Comparison of ENCODE assay signal across 7 cellular contexts in genomic region chr2:157302492-157303099, GRCh38. TPM values are rescaled to one million over a fixed set of nuclear protein-coding genes. Genes with fewer than 3 reads are reported as not detected.
DNase-seq lines count a peak whose midpoint lies in the region; ATAC-seq and TF ChIP-seq lines count a peak whose summit lies in the region.

No MANE protein-coding gene starts in this region.

- H3K27ac Mint-ChIP-seq in activated naive CD4-positive, alpha-beta T cell treated with anti-CD3 and anti-CD28 coated beads, Interleukin-2, amount 50 U/mL, for 72 hours = no peak overlapping the region

- H3K36me3 Mint-ChIP-seq in activated naive CD4-positive, alpha-beta T cell treated with anti-CD3 and anti-CD28 coated beads, Interleukin-2, amount 50 U/mL, for 72 hours = no peaks in the 10 kb centered on the region

- WGBS in heart right ventricle, 2 donors = 36 to 37% methylated on average over 9 of the region's 9 CpGs

- no peak overlapping the region for H3K4me3 ChIP-seq in heart right ventricle
- no peak overlapping the region for H3K4me3 ChIP-seq in retinal pigment epithelial cell (ENCODE audit: low read length)

- H3K4me1 ChIP-seq in heart right ventricle = peaks cover 0 to 4% (median 0%) of the 10 kb centered on the region in 9 donors

- H3K27ac ChIP-seq in heart right ventricle = no peak overlapping the region

- DNase-seq in ELF-1 (ENCODE audit: low read depth, low spot score) = peak; percentile 35
- peak; percentile 31 for DNase-seq in NCI-H526 treated with DMSO at 0.1 percent for 48 hours (lab: John Stamatoyannopoulos, UW)
- peak in 1 of 2 donors; percentile 27 for DNase-seq in activated naive CD4-positive, alpha-beta T cell treated with anti-CD3 and anti-CD28 coated beads, Interleukin-2, amount 50 U/mL, for 72 hours (ENCODE audit: low spot score in 2 of 2)
- DNase-seq in heart right ventricle = peak in 1 of 2 donors; percentile 8
- no peak for DNase-seq in retinal pigment epithelial cell (ENCODE audit: low read depth)

- peak; percentile 71 for ATAC-seq in GM19397 (IDR thresholded peaks at IDR 0.05; ENCODE audit: unreplicated experiment)
- peak; percentile 80 for ATAC-seq in HG03432 (IDR thresholded peaks at IDR 0.05; ENCODE audit: unreplicated experiment)
- peak; percentile 63 to 70 for ATAC-seq in activated naive CD4-positive, alpha-beta T cell treated with anti-CD3 and anti-CD28 coated beads, Interleukin-2, amount 50 U/mL, for 72 hours
- ATAC-seq in heart right ventricle = peak in 4 of 8 donors; percentile 53 to 78 (median 62)

- no peaks in the 10 kb centered on the region for H3K36me3 ChIP-seq in heart right ventricle

- no peaks in the 10 kb centered on the region for H3K9me3 ChIP-seq in heart right ventricle

- peaks cover 0 to 18% (median 9%) of the 10 kb centered on the region in 7 donors for H3K27me3 ChIP-seq in heart right ventricle

- TF ChIP-seq CTCF in heart right ventricle (IDR thresholded peaks at IDR 0.05) (peak; percentile 56 to 85 (median 79)), retinal pigment epithelial cell (conservative IDR thresholded peaks at IDR 0.05; ENCODE audit: low read depth, low read length) (peak; percentile 64)

- no peaks in the 10 kb centered on the region for H3K9me3 Mint-ChIP-seq in activated naive CD4-positive, alpha-beta T cell treated with anti-CD3 and anti-CD28 coated beads, Interleukin-2, amount 50 U/mL, for 72 hours

- intact Hi-C loops in heart right ventricle (cut with DNase I) = loop anchor here in 8 of 10 donors (5.0 to 10.0 kb wide), 5 partner anchors 192 to 712 kb away; no protein-coding TSS in a partner anchor

RNA-seq across cellular contexts. Expression of gene ERMN, which starts 23.0 kb away (rescaled TPM):
- 1 to 10 TPM; 1.6 to 2.7 TPM for total RNA-seq in activated naive CD4-positive, alpha-beta T cell treated with anti-CD3 and anti-CD28 coated beads, Interleukin-2, amount 50 U/mL, for 72 hours
- total RNA-seq in heart right ventricle = under 1 TPM in 1 of 10 donors, not detected in 9; 0.07 TPM
- under 1 TPM in 1 of 2 donors, not detected in 1; 0.09 TPM for polyA plus RNA-seq in heart right ventricle

RNA-seq across cellular contexts. Expression of gene GALNT5, which starts 45.1 kb away (rescaled TPM):
- total RNA-seq in activated naive CD4-positive, alpha-beta T cell treated with anti-CD3 and anti-CD28 coated beads, Interleukin-2, amount 50 U/mL, for 72 hours = under 1 TPM in 1 of 2 donors, not detected in 1; 0.10 TPM
- total RNA-seq in heart right ventricle = under 1 TPM; 0.08 to 0.74 (median 0.23) TPM
- polyA plus RNA-seq in heart right ventricle = under 1 TPM in 1 of 2 donors, not detected in 1; 0.06 TPM
